8 cellular contexts compared by ENCODE assay signal in the genomic region with DNA sequence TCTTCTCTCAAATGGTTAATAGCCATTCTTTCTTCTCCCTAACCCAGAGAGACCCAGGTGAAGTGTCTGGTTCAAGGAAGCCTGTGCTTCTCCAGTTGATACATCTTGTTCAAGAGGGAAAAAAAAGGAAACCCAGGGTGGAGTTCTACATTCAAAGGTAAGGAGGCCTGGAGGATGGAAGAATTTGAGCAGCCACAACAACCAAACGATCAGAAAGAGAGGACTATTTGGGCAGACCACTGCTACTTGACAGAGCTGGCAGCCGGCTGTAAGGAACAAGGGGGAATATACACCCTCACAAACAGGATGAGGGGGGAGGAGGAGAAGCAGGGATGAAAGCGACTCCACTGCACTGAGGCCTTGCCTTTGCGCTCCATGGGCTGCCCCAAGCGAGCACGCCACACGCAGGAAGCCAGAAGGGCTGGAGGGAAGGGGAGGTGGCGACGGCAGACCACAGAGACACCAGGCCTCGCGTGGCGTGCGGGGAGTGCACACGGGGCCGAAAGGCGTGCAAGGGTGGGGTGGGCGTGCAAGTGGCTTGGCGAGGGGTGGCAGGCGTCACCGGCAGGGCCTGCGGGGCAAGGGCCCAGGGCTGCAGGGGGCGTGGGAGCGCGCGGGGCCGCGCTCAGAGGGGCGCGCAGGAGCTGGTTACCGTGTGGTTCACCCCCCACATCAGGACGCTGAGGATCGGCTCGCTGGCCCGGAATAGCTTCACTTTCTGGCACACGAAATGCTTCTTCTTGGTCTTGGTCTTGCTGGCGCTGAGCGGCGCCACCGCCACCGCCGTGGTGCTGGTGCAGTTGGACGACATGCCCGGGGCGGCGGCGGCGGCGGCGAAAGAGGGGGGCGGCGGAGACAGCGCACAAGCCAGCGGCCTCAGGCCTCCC. TPM values are rescaled to one million over a fixed set of nuclear protein-coding genes. Genes with fewer than 3 reads are reported as not detected.
A peak's percentile ranks its signal among the peaks of the same experiment; 100 is the strongest.
DNase-seq lines count a peak whose midpoint lies in the region; ATAC-seq and TF ChIP-seq lines count a peak whose summit lies in the region.

No MANE protein-coding gene starts in this region.

- H3K27me3 ChIP-seq in BLaER1 treated with 17β-estradiol and CSF1 and Interleukin-3, amounts not matched to agents 10 nM and 100 nM, result no peaks in the 10 kb centered on the region
- no peaks in the 10 kb centered on the region for H3K27me3 ChIP-seq in adrenal gland
- H3K27me3 ChIP-seq in right cardiac atrium (ENCODE audit: control insufficient read depth, insufficient read depth), result no peaks in the 10 kb centered on the region
- no peaks in the 10 kb centered on the region for H3K27me3 ChIP-seq in rectal smooth muscle tissue (ENCODE audit: control insufficient read depth, insufficient read depth, low read length)

- DNase-seq in GM19238 (ENCODE audit: insufficient read length, low spot score) (peak; percentile 56), SK-N-MC (ENCODE audit: low read depth, low spot score) (no peak), adrenal gland (peak; percentile 50 to 70 (median 58)), right cardiac atrium (peak in 2 of 3 donors; percentile 82 to 84), SIG-M5 treated with dmso at 0.1 percent for 504 hours (lab: John Stamatoyannopoulos, UW; ENCODE audit: unreplicated experiment) (no peak)

- TF ChIP-seq POLR2A in adrenal gland (IDR thresholded peaks at IDR 0.05), result no peak

- ATAC-seq in HG03460 (IDR thresholded peaks at IDR 0.05; ENCODE audit: unreplicated experiment) (peak; percentile 28), right cardiac atrium (peak; percentile 52 to 54)

- H3K27ac ChIP-seq in BLaER1 treated with 17β-estradiol and CSF1 and Interleukin-3, amounts not matched to agents 10 nM and 100 nM, result peak overlapping the region; percentile 88 to 100 (median 99)
- H3K27ac ChIP-seq in SK-N-MC, result peak overlapping the region; percentile 79
- peak overlapping the region; percentile 34 to 100 (median 100) for H3K27ac ChIP-seq in adrenal gland
- H3K27ac ChIP-seq in right cardiac atrium (ENCODE audit: low read length), result peak overlapping the region; percentile 73
- peak overlapping the region; percentile 99 for H3K27ac ChIP-seq in rectal smooth muscle tissue (ENCODE audit: low read depth, low read length)

- peak overlapping the region; percentile 86 to 99 (median 97) for H3K4me2 ChIP-seq in BLaER1 treated with 17β-estradiol and CSF1 and Interleukin-3, amounts not matched to agents 10 nM and 100 nM

- peak in 1 of 6 experiments; percentile 1 for TF ChIP-seq CTCF in adrenal gland (IDR thresholded peaks at IDR 0.05)

- WGBS in adrenal gland, 4 donors, result 0 to 1% (median 0%) methylated on average over 13 to 53 of the region's 53 CpGs
- WGBS in right cardiac atrium, result under 1% methylated on average over 53 of the region's 53 CpGs

- H3K9me3 ChIP-seq in BLaER1 treated with 17β-estradiol and CSF1 and Interleukin-3, amounts not matched to agents 10 nM and 100 nM (replicated peaks in 1 of 11), result no peaks in the 10 kb centered on the region
- H3K9me3 ChIP-seq in SK-N-MC (ENCODE audit: low read depth, low read length), result no peaks in the 10 kb centered on the region
- no peaks in the 10 kb centered on the region for H3K9me3 ChIP-seq in adrenal gland (replicated peaks in 1 of 3)
- H3K9me3 ChIP-seq in right cardiac atrium (ENCODE audit: control insufficient read depth, low read length), result no peaks in the 10 kb centered on the region

- peak overlapping the region; percentile 92 to 100 (median 98) for H3K9ac ChIP-seq in BLaER1 treated with 17β-estradiol and CSF1 and Interleukin-3, amounts not matched to agents 10 nM and 100 nM
- H3K9ac ChIP-seq in SK-N-MC (ENCODE audit: insufficient read length) (peak overlapping the region; percentile 90), rectal smooth muscle tissue (ENCODE audit: low read length) (peak overlapping the region; percentile 78)

- peaks cover 34 to 70% (median 54%) of the 10 kb centered on the region in 11 experiments for H3K36me3 ChIP-seq in BLaER1 treated with 17β-estradiol and CSF1 and Interleukin-3, amounts not matched to agents 10 nM and 100 nM
- H3K36me3 ChIP-seq in SK-N-MC (ENCODE audit: insufficient read depth, low read length) (peaks cover 45% of the 10 kb centered on the region), adrenal gland (replicated peaks in 1 of 2) (peaks cover 0 to 30% of the 10 kb centered on the region in 2 donors), rectal smooth muscle tissue (ENCODE audit: control insufficient read depth, insufficient read depth, low read length) (peaks cover 15% of the 10 kb centered on the region)

- intact Hi-C loops in adrenal gland (cut with DNase I), result no loop called here
- intact Hi-C loops in right cardiac atrium (cut with DNase I), result no loop called here

- H4K20me1 ChIP-seq in BLaER1 treated with 17β-estradiol and CSF1 and Interleukin-3, amounts not matched to agents 10 nM and 100 nM, result peaks cover 18 to 64% (median 38%) of the 10 kb centered on the region in 11 experiments; a peak in 19 of 22 replicates

- H3K4me1 ChIP-seq in BLaER1 treated with 17β-estradiol and CSF1 and Interleukin-3, amounts not matched to agents 10 nM and 100 nM, result peaks cover 52 to 66% (median 58%) of the 10 kb centered on the region in 10 experiments
- H3K4me1 ChIP-seq in adrenal gland (replicated peaks in 1 of 2) (peaks cover 15 to 42% of the 10 kb centered on the region in 2 donors), right cardiac atrium (ENCODE audit: control insufficient read depth, insufficient read depth, low read length) (peaks cover 9% of the 10 kb centered on the region), rectal smooth muscle tissue (ENCODE audit: control insufficient read depth, insufficient read depth, low read length) (peaks cover 16% of the 10 kb centered on the region)

- peak overlapping the region; percentile 65 to 88 (median 85) for H3K4me3 ChIP-seq in BLaER1 treated with 17β-estradiol and CSF1 and Interleukin-3, amounts not matched to agents 10 nM and 100 nM
- H3K4me3 ChIP-seq in SK-N-MC (peak overlapping the region; percentile 93), adrenal gland (peak overlapping the region; percentile 5 to 99 (median 64)), right cardiac atrium (ENCODE audit: low read length) (peak overlapping the region; percentile 72), rectal smooth muscle tissue (ENCODE audit: low read length) (peak overlapping the region; percentile 95)

RNA-seq across cellular contexts. Expression of a gene that starts 0.5 kb away (rescaled TPM):
- total RNA-seq in adrenal gland (10 to 100 TPM; 48.5 to 92.4 (median 74.9) TPM), right cardiac atrium (10 to 100 TPM; 39.2 to 50.0 (median 46.2) TPM)
- polyA plus RNA-seq in adrenal gland (10 to 100 TPM; 30.0 to 49.9 (median 44.0) TPM), right cardiac atrium (28.2 TPM)

RNA-seq across cellular contexts. Expression of a gene that starts 26.3 kb away (rescaled TPM):
- total RNA-seq in adrenal gland, result 10 to 100 TPM in 7 of 8 donors, 1 to 10 TPM in 1; 4.5 to 21.8 (median 14.3) TPM
- 10 to 100 TPM; 20.7 to 47.8 (median 33.1) TPM for polyA plus RNA-seq in adrenal gland
- 10 to 100 TPM in 3 of 4 donors, 1 to 10 TPM in 1; 8.8 to 11.5 (median 10.9) TPM for total RNA-seq in right cardiac atrium
- 11.0 TPM for polyA plus RNA-seq in right cardiac atrium

RNA-seq across cellular contexts. Expression of a gene that starts 46.3 kb away (rescaled TPM):
- total RNA-seq in adrenal gland (100 to 1,000 TPM; 138 to 315 (median 235) TPM), right cardiac atrium (100 to 1,000 TPM; 134 to 167 (median 146) TPM)
- polyA plus RNA-seq in adrenal gland (100 to 1,000 TPM; 240 to 556 (median 328) TPM), right cardiac atrium (247 TPM)

RNA-seq across cellular contexts. Expression of a gene that starts 50.7 kb away (rescaled TPM):
- 10 to 100 TPM in 7 of 8 donors, 1 to 10 TPM in 1; 7.4 to 82.3 (median 38.9) TPM for total RNA-seq in adrenal gland
- 100 to 1,000 TPM in 2 of 3 donors, 10 to 100 TPM in 1; 13.4 to 233 (median 144) TPM for polyA plus RNA-seq in adrenal gland
- total RNA-seq in right cardiac atrium, result 10 to 100 TPM; 28.2 to 48.4 (median 34.7) TPM
- 34.3 TPM for polyA plus RNA-seq in right cardiac atrium

RNA-seq across cellular contexts. Expression of a gene that starts 54.7 kb away (rescaled TPM):
- total RNA-seq in adrenal gland (1,000 to 10,000 TPM in 6 of 8 donors, 100 to 1,000 TPM in 2; 927 to 1,685 (median 1,368) TPM), right cardiac atrium (100 to 1,000 TPM; 830 to 995 (median 880) TPM)
- polyA plus RNA-seq in adrenal gland (1,000 to 10,000 TPM; 2,027 to 3,246 (median 2,815) TPM), right cardiac atrium (1,847 TPM)

Comparison
In these comparisons a context has a peak if more than half of its experiments do, and no peak if none do; other contexts are left out.
1. DNase-seq: peak in GM19238 (single experiment), adrenal gland (7 of 7) and right cardiac atrium (2 of 3); none in SK-N-MC (single experiment) and SIG-M5 treated with dmso at 0.1 percent for 504 hours (single experiment).
2. Peak in every context shown above with its lines, with median percentiles within 50 percentile points of each other: H3K27ac ChIP-seq, H3K4me3 ChIP-seq and H3K9ac ChIP-seq.